Comparison of ENCODE assay signal across 12 cellular contexts in genomic region chr22:30061094-30061493, GRCh38. TPM values are rescaled to one million over a fixed set of nuclear protein-coding genes. Genes with fewer than 3 reads are reported as not detected.
"Had no signal": no experiment of that assay in that cellular context is flagged by ENCODE, and none has a peak within 500 bp of the region (broad histone marks: within the 10 kb centered on the region; RNA-seq: fewer than 3 reads in every experiment).

No MANE protein-coding gene starts in this region.

RNA-seq across cellular contexts. Expression of gene HORMAD2, which starts 19.2 kb away (rescaled TPM):
- total RNA-seq: activated B cell treated with CpG ODN at 0.5 μM for 24 hours; activated CD4-positive, alpha-beta memory T cell treated with anti-CD3 and anti-CD28 coated beads for 36 hours; activated CD4-positive, alpha-beta T cell treated with anti-CD3 and anti-CD28 coated beads for 36 hours; activated CD4-positive, alpha-beta T cell treated with anti-CD3 and anti-CD28 coated beads, Interleukin-2, amount 10 ng/mL, durations not matched to agents 24 days and 14 days; activated CD4-positive, alpha-beta T cell treated with anti-CD3 and anti-CD28 coated beads, Interleukin-2, amount 10 ng/mL, durations not matched to agents 7 days and 5 days; activated CD8-positive, alpha-beta memory T cell treated with anti-CD3 and anti-CD28 coated beads for 36 hours; activated CD8-positive, alpha-beta T cell treated with anti-CD3 and anti-CD28 coated beads for 36 hours; activated CD8-positive, alpha-beta T cell treated with anti-CD3 and anti-CD28 coated beads, Interleukin-2, amount 10 ng/mL, durations not matched to agents 7 days and 5 days; T-cell; T-helper 1 cell treated with Interleukin-12 subunit alpha and Interleukin-12 subunit beta and Interleukin-4 antibody, amounts not matched to agents 30 ng/mL and 1 ng/mL, for 36 hours; T-helper 17 cell; WTC11 had no signal
